Comparison of ENCODE assay signal across 8 cellular contexts in the genomic region with DNA sequence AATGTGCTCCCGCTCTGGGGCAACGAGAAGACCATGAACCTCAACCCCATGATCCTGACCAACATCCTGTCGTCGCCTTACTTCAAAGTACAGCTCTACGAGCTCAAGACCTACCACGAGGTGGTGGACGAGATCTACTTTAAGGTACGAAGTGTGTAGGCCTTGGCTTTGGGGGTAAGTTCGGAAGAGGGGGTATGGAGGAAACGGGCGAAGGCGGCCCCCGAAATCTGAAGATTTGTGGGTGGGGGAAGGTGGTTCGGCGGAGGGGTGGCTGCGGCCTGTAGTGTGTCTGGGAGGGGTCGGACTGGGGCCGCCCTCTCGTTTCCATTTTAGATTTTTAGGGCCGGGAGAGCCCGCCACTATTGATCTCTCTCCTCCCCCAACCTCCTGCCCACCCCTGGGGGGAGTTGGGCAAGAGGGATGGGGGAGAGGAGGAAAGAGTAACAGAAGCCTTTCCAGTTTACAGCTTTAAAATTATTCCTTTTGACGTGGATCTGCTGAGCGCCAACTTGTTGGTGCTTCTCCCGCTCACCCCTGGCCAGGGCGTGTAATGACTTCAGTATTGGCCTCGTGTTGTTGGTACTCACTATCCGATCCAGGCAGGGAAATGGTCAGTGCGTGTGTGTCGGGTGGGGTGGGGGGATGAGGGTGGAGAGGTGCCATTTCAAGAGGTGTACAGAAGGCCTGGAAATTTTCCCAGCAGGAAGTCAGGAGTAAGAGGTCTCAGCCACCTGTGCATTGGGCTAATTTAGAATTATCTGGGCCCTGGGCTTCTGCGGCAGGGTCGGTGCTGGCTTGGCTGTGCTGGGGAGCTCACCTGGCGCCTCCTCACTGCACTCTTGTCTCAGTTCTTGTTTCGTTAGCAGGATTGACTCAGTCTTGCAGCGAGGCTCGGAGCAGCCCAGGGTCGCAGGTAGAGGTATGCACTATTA. TPM values are rescaled to one million over a fixed set of nuclear protein-coding genes. Genes with fewer than 3 reads are reported as not detected.
DNase-seq lines count a peak whose midpoint lies in the region; ATAC-seq and TF ChIP-seq lines count a peak whose summit lies in the region.

No MANE protein-coding gene starts in this region.

- peak; percentile 61 for ATAC-seq in GM18519 (IDR thresholded peaks at IDR 0.05; ENCODE audit: low FRiP score, unreplicated experiment)
- ATAC-seq in HG03060 (IDR thresholded peaks at IDR 0.05; ENCODE audit: low read depth, unreplicated experiment): peak; percentile 39

- peaks cover 32% of the 10 kb centered on the region for H3K36me3 ChIP-seq in A673 (ENCODE audit: insufficient read depth, low read length, poor library complexity, severe bottlenecking)

- TF ChIP-seq CTCF in A673 (conservative IDR thresholded peaks at IDR 0.05; ENCODE audit: low read depth, low read length) (peak; percentile 22; the same call in 1 of the 2 replicates), lower leg skin (IDR thresholded peaks at IDR 0.05) (no peak)

- DNase-seq in A673 (ENCODE audit: low spot score) (peak; percentile 68), NCI-H2227 (lab: John Stamatoyannopoulos, UW; ENCODE audit: unreplicated experiment) (peak; percentile 79), lower leg skin (ENCODE audit: low spot score in 2 of 2) (peak; percentile 50 to 91)
- DNase-seq in activated CD4-positive, alpha-beta T cell treated with anti-CD3 and anti-CD28 coated beads for 48 hours: peak; percentile 72
- peak; percentile 55 for DNase-seq in stimulated activated CD8-positive, alpha-beta memory T cell treated with anti-CD3 and anti-CD28 coated beads, Interleukin-12 subunit alpha, Interleukin-12 subunit beta, amount 100 ng/mL, for 1 hour (ENCODE audit: low read depth)

- H3K4me1 ChIP-seq in A673 (ENCODE audit: insufficient read depth, low read length, poor library complexity, severe bottlenecking): peaks cover 16% of the 10 kb centered on the region

- H3K4me3 ChIP-seq in A673 (ENCODE audit: low read depth, low read length, poor library complexity, severe bottlenecking) (peak overlapping the region; percentile 77), lower leg skin (ENCODE audit: low read depth, poor library complexity, severe bottlenecking) (peak overlapping the region; percentile 95)

- CTCF ChIA-PET in A673 (lab: Charles Lee): interaction anchor here (0.6 to 1.2 kb wide), 2 partner anchors 133 to 417 kb away, joined by 3 read pairs; a partner anchor contains a TSS

- WGBS in lower leg skin, 2 donors: 0 to 1% methylated on average over 36 of the region's 36 CpGs

- no peaks in the 10 kb centered on the region for H3K9me3 ChIP-seq in A673 (ENCODE audit: low read depth, low read length, poor library complexity, severe bottlenecking)

- POLR2A ChIA-PET in A673 (lab: Charles Lee; ENCODE audit: low non-redundant PET): interaction anchor here (0.5 kb wide), 1 partner anchor 170 kb away, joined by 13 read pairs; no protein-coding TSS in a partner anchor

- no peak for TF ChIP-seq POLR2A in lower leg skin (IDR thresholded peaks at IDR 0.05)

- no TSS peak for BruUV-seq in A673 (replicated peaks; lab: Mats Ljungman, UMichigan)

- H3K27me3 ChIP-seq in A673 (replicated peaks; ENCODE audit: insufficient read depth, low read depth, low read length, poor library complexity): no peaks in the 10 kb centered on the region

- H3K27ac ChIP-seq in A673 (ENCODE audit: low read depth, low read length, poor library complexity, severe bottlenecking) (peak overlapping the region; percentile 94), cingulate gyrus (ENCODE audit: low read depth, low read length) (peak overlapping the region; percentile 94)

- intact Hi-C loops in A673 (cut with micrococcal nuclease; ENCODE audit: unreplicated experiment): loop anchor here (2.0 to 10.0 kb wide), 2 partner anchors 54 to 202 kb away; a partner anchor contains a TSS
- intact Hi-C loops in lower leg skin (cut with DNase I; ENCODE audit: low total_unique reads): no loop called here

RNA-seq across cellular contexts. Expression of a gene that starts 0.9 kb away (rescaled TPM):
- 49.3 and 59.5 TPM in 2 replicates for total RNA-seq in A673 (2021)
- total RNA-seq in lower leg skin: 10 to 100 TPM; 12.8 to 38.9 (median 18.4) TPM

RNA-seq across cellular contexts. Expression of a gene that starts 19.7 kb away (rescaled TPM):
- total RNA-seq in A673 (2021) (0.13 TPM in 1 of 2 replicates, not detected in the other), lower leg skin (not detected)

RNA-seq across cellular contexts. Expression of a gene that starts 32.1 kb away (rescaled TPM):
- total RNA-seq in A673 (2021): 9.5 and 11.0 TPM in 2 replicates
- total RNA-seq in lower leg skin: 1 to 10 TPM; 2.0 to 3.9 (median 2.2) TPM

RNA-seq across cellular contexts. Expression of a gene that starts 53.5 kb away (rescaled TPM):
- total RNA-seq in A673 (2021) (23.6 and 24.4 TPM in 2 replicates), lower leg skin (10 to 100 TPM; 57.4 to 80.7 (median 69.5) TPM)

Comparison
In these comparisons a context has a peak if more than half of its experiments do, and no peak if none do; other contexts are left out.
1. Peak in every context shown above with its lines: DNase-seq, ATAC-seq, H3K4me3 ChIP-seq and H3K27ac ChIP-seq.